In genomic region chr6:2793491-2794151, GRCh38 we compare ENCODE assay signal across 2 cellular contexts.
TF ChIP-seq lines count a peak whose summit lies in the region.

No MANE protein-coding gene starts in this region.

TF ChIP-seq in IMR-90, 13 proteins besides CTCF, POLR2A, EP300 and RAD21:
- TF ChIP-seq MAZ (IDR thresholded peaks at IDR 0.05; ENCODE audit: borderline replicate concordance, low read depth, low read length) (no peak), RCOR1 (IDR thresholded peaks at IDR 0.05; ENCODE audit: insufficient replicate concordance, low read length) (no peak), USF2 (IDR thresholded peaks at IDR 0.05; ENCODE audit: low read depth, low read length) (no peak), BHLHE40 (IDR thresholded peaks at IDR 0.05; ENCODE audit: low read depth, low read length) (no peak), MAFK (IDR thresholded peaks at IDR 0.05; ENCODE audit: low read depth, low read length) (no peak), NFE2L2 (IDR thresholded peaks at IDR 0.05; ENCODE audit: low read depth, low read length) (no peak), CHD1 (IDR thresholded peaks at IDR 0.05; ENCODE audit: low read depth, low read length) (no peak), SMC3 (IDR thresholded peaks at IDR 0.05; ENCODE audit: low read depth, low read length) (no peak), FOS (IDR thresholded peaks at IDR 0.05; ENCODE audit: low read depth, low read length) (no peak), MXI1 (IDR thresholded peaks at IDR 0.05; ENCODE audit: borderline replicate concordance, low read depth, low read length) (no peak), RFX5 (IDR thresholded peaks at IDR 0.05; ENCODE audit: low read depth, low read length) (no peak)

TF ChIP-seq in SK-N-SH, 30 proteins besides CTCF, POLR2A, EP300 and RAD21:
- TF ChIP-seq GATA2 (CRISPR knock-in tag; IDR thresholded peaks at IDR 0.05) (no peak), USF2 (IDR thresholded peaks at IDR 0.05; ENCODE audit: borderline replicate concordance, low read depth, low read length) (no peak), USF1 (IDR thresholded peaks at IDR 0.05; ENCODE audit: borderline replicate concordance, low read depth) (no peak)
- TF ChIP-seq, protein P1, sequence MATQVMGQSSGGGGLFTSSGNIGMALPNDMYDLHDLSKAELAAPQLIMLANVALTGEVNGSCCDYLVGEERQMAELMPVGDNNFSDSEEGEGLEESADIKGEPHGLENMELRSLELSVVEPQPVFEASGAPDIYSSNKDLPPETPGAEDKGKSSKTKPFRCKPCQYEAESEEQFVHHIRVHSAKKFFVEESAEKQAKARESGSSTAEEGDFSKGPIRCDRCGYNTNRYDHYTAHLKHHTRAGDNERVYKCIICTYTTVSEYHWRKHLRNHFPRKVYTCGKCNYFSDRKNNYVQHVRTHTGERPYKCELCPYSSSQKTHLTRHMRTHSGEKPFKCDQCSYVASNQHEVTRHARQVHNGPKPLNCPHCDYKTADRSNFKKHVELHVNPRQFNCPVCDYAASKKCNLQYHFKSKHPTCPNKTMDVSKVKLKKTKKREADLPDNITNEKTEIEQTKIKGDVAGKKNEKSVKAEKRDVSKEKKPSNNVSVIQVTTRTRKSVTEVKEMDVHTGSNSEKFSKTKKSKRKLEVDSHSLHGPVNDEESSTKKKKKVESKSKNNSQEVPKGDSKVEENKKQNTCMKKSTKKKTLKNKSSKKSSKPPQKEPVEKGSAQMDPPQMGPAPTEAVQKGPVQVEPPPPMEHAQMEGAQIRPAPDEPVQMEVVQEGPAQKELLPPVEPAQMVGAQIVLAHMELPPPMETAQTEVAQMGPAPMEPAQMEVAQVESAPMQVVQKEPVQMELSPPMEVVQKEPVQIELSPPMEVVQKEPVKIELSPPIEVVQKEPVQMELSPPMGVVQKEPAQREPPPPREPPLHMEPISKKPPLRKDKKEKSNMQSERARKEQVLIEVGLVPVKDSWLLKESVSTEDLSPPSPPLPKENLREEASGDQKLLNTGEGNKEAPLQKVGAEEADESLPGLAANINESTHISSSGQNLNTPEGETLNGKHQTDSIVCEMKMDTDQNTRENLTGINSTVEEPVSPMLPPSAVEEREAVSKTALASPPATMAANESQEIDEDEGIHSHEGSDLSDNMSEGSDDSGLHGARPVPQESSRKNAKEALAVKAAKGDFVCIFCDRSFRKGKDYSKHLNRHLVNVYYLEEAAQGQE (IDR thresholded peaks at IDR 0.05; ENCODE audit: low read depth, low read length): no peak
